Comparison of ENCODE assay signal across 1 cellular context in the genomic region with DNA sequence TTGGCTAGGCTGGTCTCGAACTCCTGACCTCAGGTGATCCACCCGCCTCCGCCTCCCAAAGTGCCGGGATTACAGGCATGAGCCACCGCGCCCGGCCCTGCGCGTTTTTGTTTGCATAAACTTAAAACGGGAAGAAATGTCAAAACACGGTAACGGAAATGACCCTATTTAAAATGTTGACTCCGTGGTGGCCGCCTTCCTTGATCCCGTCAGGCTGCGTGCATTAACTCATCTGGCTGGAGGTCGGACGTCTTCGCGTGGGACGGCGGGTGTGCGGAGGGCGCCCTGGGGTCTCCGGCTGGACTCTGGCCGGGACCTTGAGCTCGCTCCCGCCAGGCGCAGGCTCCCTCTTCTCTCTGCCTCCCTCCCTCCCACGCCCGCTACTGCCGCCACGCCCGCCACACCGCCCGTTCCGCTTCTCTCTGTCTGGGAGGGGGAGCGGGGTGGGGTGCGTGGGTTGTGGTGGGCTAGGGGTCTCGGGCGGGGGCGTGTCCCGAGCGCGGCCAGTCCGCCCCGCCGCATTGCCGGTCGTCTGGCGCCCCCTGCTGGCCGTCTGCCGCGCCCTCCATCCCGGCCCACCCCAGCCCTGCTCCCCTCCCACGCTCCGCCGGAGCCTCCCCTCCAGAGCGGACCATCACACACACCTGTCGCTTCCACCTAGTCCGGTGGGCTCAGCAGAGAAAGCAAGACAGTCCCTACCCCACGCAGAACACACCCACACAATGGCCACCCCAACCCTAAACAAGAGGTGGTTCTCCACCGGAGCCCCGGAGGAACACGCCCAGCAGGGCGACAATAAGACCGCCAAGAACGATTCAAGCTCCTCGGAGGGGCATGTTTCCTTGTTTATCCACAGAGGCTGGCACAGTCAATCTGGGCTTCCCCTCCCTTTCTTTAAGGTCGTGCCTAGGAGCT.
TF ChIP-seq lines count a peak whose summit lies in the region.

No MANE protein-coding gene starts in this region.

TF ChIP-seq in GM12878, 131 proteins besides CTCF, POLR2A, EP300 and RAD21:
- TF ChIP-seq IKZF1 (conservative IDR thresholded peaks at IDR 0.05) = 0 out of 2 replicates have a peak, but pooled peaks have one; percentile 26
- TF ChIP-seq RAD51 (IDR thresholded peaks at IDR 0.05) = no peak
- no peak for TF ChIP-seq SUZ12 (IDR thresholded peaks at IDR 0.05; ENCODE audit: unreplicated experiment)
- TF ChIP-seq EGR1 (IDR thresholded peaks at IDR 0.05; ENCODE audit: borderline replicate concordance in 1 of 2, low read depth in 2 of 2, low read length in 2 of 2) = peak in 1 of 2 experiments; percentile 85; a peak in 2 of 3 replicates
- TF ChIP-seq ZNF217 (IDR thresholded peaks at IDR 0.05) = 0 out of 2 replicates have a peak, but pooled peaks have one; percentile 42
- no peak for TF ChIP-seq TBL1XR1 (IDR thresholded peaks at IDR 0.05; ENCODE audit: low read depth, low read length)
- TF ChIP-seq YBX1 (IDR thresholded peaks at IDR 0.05) = no peak
- no peak for TF ChIP-seq MXI1 (IDR thresholded peaks at IDR 0.05; ENCODE audit: low read depth, low read length)
- TF ChIP-seq, protein P1, sequence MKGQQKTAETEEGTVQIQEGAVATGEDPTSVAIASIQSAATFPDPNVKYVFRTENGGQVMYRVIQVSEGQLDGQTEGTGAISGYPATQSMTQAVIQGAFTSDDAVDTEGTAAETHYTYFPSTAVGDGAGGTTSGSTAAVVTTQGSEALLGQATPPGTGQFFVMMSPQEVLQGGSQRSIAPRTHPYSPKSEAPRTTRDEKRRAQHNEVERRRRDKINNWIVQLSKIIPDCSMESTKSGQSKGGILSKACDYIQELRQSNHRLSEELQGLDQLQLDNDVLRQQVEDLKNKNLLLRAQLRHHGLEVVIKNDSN (IDR thresholded peaks at IDR 0.05; ENCODE audit: borderline replicate concordance, extremely low read length, insufficient read depth, low read depth, low read length) = no peak
- TF ChIP-seq MEF2B (IDR thresholded peaks at IDR 0.05; ENCODE audit: partially characterized antibody, poor library complexity, severe bottlenecking) = peak; percentile 75
- TF ChIP-seq ZNF24 (IDR thresholded peaks at IDR 0.05) = 0 out of 2 replicates have a peak, but pooled peaks have one; percentile 17
- peak; percentile 54 for TF ChIP-seq SMC3 (IDR thresholded peaks at IDR 0.05; ENCODE audit: borderline replicate concordance, low read length)
- TF ChIP-seq, protein P2, sequence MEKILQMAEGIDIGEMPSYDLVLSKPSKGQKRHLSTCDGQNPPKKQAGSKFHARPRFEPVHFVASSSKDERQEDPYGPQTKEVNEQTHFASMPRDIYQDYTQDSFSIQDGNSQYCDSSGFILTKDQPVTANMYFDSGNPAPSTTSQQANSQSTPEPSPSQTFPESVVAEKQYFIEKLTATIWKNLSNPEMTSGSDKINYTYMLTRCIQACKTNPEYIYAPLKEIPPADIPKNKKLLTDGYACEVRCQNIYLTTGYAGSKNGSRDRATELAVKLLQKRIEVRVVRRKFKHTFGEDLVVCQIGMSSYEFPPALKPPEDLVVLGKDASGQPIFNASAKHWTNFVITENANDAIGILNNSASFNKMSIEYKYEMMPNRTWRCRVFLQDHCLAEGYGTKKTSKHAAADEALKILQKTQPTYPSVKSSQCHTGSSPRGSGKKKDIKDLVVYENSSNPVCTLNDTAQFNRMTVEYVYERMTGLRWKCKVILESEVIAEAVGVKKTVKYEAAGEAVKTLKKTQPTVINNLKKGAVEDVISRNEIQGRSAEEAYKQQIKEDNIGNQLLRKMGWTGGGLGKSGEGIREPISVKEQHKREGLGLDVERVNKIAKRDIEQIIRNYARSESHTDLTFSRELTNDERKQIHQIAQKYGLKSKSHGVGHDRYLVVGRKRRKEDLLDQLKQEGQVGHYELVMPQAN (conservative IDR thresholded peaks at IDR 0.05) = peak; percentile 47; the same call in 1 of the 2 replicates
- TF ChIP-seq IKZF2 (IDR thresholded peaks at IDR 0.05) = 0 out of 4 replicates have a peak, but pooled peaks of 1 of the 2 experiments have one; percentile 12
- TF ChIP-seq ZBED1 (IDR thresholded peaks at IDR 0.05; ENCODE audit: borderline replicate concordance) = no peak
- no peak for TF ChIP-seq MEF2A (IDR thresholded peaks at IDR 0.05; ENCODE audit: insufficient read depth, low read depth, low read length)
- TF ChIP-seq, protein P3, sequence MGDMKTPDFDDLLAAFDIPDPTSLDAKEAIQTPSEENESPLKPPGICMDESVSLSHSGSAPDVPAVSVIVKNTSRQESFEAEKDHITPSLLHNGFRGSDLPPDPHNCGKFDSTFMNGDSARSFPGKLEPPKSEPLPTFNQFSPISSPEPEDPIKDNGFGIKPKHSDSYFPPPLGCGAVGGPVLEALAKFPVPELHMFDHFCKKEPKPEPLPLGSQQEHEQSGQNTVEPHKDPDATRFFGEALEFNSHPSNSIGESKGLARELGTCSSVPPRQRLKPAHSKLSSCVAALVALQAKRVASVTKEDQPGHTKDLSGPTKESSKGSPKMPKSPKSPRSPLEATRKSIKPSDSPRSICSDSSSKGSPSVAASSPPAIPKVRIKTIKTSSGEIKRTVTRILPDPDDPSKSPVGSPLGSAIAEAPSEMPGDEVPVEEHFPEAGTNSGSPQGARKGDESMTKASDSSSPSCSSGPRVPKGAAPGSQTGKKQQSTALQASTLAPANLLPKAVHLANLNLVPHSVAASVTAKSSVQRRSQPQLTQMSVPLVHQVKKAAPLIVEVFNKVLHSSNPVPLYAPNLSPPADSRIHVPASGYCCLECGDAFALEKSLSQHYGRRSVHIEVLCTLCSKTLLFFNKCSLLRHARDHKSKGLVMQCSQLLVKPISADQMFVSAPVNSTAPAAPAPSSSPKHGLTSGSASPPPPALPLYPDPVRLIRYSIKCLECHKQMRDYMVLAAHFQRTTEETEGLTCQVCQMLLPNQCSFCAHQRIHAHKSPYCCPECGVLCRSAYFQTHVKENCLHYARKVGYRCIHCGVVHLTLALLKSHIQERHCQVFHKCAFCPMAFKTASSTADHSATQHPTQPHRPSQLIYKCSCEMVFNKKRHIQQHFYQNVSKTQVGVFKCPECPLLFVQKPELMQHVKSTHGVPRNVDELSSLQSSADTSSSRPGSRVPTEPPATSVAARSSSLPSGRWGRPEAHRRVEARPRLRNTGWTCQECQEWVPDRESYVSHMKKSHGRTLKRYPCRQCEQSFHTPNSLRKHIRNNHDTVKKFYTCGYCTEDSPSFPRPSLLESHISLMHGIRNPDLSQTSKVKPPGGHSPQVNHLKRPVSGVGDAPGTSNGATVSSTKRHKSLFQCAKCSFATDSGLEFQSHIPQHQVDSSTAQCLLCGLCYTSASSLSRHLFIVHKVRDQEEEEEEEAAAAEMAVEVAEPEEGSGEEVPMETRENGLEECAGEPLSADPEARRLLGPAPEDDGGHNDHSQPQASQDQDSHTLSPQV (IDR thresholded peaks at IDR 0.05) = peak; percentile 56; the same call in 1 of the 2 replicates
- TF ChIP-seq PML (IDR thresholded peaks at IDR 0.05; ENCODE audit: low read length) = no peak
- TF ChIP-seq YY1 (IDR thresholded peaks at IDR 0.05; ENCODE audit: low read depth, low read length) = peak; percentile 63
- peak in 1 of 2 experiments; percentile 44; a peak in 2 of 4 replicates for TF ChIP-seq BHLHE40 (IDR thresholded peaks at IDR 0.05; ENCODE audit: borderline replicate concordance in 1 of 2, low read depth in 2 of 2, low read length in 1 of 2)
- TF ChIP-seq NR2F1 (conservative IDR thresholded peaks at IDR 0.05) = 0 out of 2 replicates have a peak, but pooled peaks have one; percentile 44
- TF ChIP-seq BMI1 (IDR thresholded peaks at IDR 0.05; ENCODE audit: borderline replicate concordance) = no peak
- TF ChIP-seq JUND (IDR thresholded peaks at IDR 0.05; ENCODE audit: low read depth, low read length) = no peak
